In the genomic region with DNA sequence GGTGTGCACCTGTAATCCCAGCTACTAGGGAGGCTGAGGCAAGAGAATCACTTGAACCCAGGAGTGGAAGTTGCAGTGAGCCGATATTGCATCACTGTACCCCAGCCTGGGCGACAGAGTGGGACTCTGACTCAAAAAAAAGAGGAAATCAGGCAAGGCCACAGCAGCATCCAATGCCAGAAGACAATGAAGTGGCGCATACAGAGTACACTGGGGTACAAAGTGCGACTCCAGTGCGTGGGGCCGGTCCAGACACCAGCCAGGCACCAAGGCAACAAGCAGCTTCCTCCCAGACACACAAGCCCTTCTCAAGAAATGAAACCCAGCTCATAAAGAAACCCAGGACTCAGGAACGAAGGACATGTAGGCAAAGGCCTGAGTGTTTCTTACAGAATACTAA, we compare ENCODE assay signal across 22 cellular contexts. TPM values are rescaled to one million over a fixed set of nuclear protein-coding genes. Genes with fewer than 3 reads are reported as not detected.
DNase-seq lines count a peak whose midpoint lies in the region; ATAC-seq and TF ChIP-seq lines count a peak whose summit lies in the region.
"Had no signal": no experiment of that assay in that cellular context is flagged by ENCODE, and none has a peak within 500 bp of the region (broad histone marks: within the 10 kb centered on the region; RNA-seq: fewer than 3 reads in every experiment).

No MANE protein-coding gene starts in this region.

- H3K27me3 Mint-ChIP-seq in chondrocyte (ENCODE audit: low read depth) = no peaks in the 10 kb centered on the region
- H3K27me3 Mint-ChIP-seq: activated T-helper 17 cell treated with anti-CD3 and anti-CD28 coated beads, Interleukin-2, amount 50 U/mL, for 72 hours; CD4-positive, alpha-beta memory T cell had no signal

- H3K27ac ChIP-seq in right atrium auricular region = no peak overlapping the region
- H3K27ac ChIP-seq in aorta (ENCODE audit: low read depth in 1 of 2, low read length in 2 of 2) = no peak overlapping the region
- H3K27ac ChIP-seq: A549, adrenal gland, esophagus muscularis mucosa, prostate gland, tibial artery had no signal

- intact Hi-C loops in Right ventricle myocardium superior (cut with DNase I) = no loop called here
- intact Hi-C loops in aorta (cut with DNase I) = no loop called here

- H3K36me3 ChIP-seq in right atrium auricular region = peaks cover 12% of the 10 kb centered on the region
- H3K36me3 ChIP-seq in aorta (ENCODE audit: control insufficient read depth in 1 of 2, insufficient read depth in 2 of 2, low read length in 1 of 2) = peaks cover 0 to 2% of the 10 kb centered on the region in 2 donors
- H3K36me3 ChIP-seq: adrenal gland, prostate gland had no signal

- peaks cover 13% of the 10 kb centered on the region for H3K36me3 Mint-ChIP-seq in chondrocyte (ENCODE audit: low read depth)
- H3K36me3 Mint-ChIP-seq: CD4-positive, alpha-beta memory T cell; natural killer cell had no signal

- DNase-seq in Right ventricle myocardium superior = no peak
- no peak for DNase-seq in right atrium auricular region (ENCODE audit: low spot score)
- DNase-seq in chondrocyte (ENCODE audit: low spot score) = peak; percentile 15
- peak; percentile 64 for DNase-seq in medulla oblongata (ENCODE audit: extremely low spot score)
- DNase-seq in aorta = peak; percentile 58 to 65
- DNase-seq in stimulated activated CD4-positive, alpha-beta T cell treated with anti-CD3 and anti-CD28 coated beads, Interleukin-4, amount 100 ng/mL, for 1 hour = no peak
- no peak for DNase-seq in cerebellar cortex (ENCODE audit: low spot score)
- DNase-seq in foreskin fibroblast = no peak
- DNase-seq: activated CD4-positive, CD25-positive, alpha-beta regulatory T cell treated with anti-CD3 and anti-CD28 coated beads, Interleukin-2, amount 50 U/mL, for 72 hours; CD4-positive, alpha-beta memory T cell; DMS53; natural killer cell; NCI-H1694; NCI-H446 treated with DMSO at 0.1 percent for 48 hours; SHP77 treated with DMSO at 0.1 percent for 48 hours; stimulated activated CD4-positive, alpha-beta T cell treated with anti-CD3 and anti-CD28 coated beads, Interleukin-12 subunit alpha, Interleukin-12 subunit beta, amount 100 ng/mL, for 4 hours had no signal

- H3K27me3 ChIP-seq in right atrium auricular region (no peaks in the 10 kb centered on the region), aorta (ENCODE audit: control insufficient read depth in 1 of 2, insufficient read depth in 2 of 2, low read length in 1 of 2) (no peaks in the 10 kb centered on the region)
- H3K27me3 ChIP-seq: adrenal gland, esophagus muscularis mucosa, tibial artery had no signal

- H3K4me1 ChIP-seq in right atrium auricular region (no peaks in the 10 kb centered on the region), aorta (ENCODE audit: control insufficient read depth in 1 of 2, insufficient read depth in 2 of 2, low read length in 2 of 2) (no peaks in the 10 kb centered on the region)
- H3K4me1 ChIP-seq: A549, adrenal gland, prostate gland, tibial artery had no signal

- no peak for TF ChIP-seq CTCF in right atrium auricular region (IDR thresholded peaks at IDR 0.05)
- no peak for TF ChIP-seq CTCF in chondrocyte (IDR thresholded peaks at IDR 0.05)
- no peak for TF ChIP-seq CTCF in foreskin fibroblast (IDR thresholded peaks at IDR 0.05; ENCODE audit: low read depth, low read length)

- no peak overlapping the region for H3K4me3 ChIP-seq in right atrium auricular region
- no peak overlapping the region for H3K4me3 ChIP-seq in aorta (ENCODE audit: low read length in 2 of 2)
- no peak overlapping the region for H3K4me3 ChIP-seq in foreskin fibroblast (ENCODE audit: low read depth in 1 of 2, low read length in 2 of 2)
- H3K4me3 ChIP-seq: A549, adrenal gland, esophagus muscularis mucosa, prostate gland, tibial artery had no signal

- H3K9me3 ChIP-seq in right atrium auricular region (no peaks in the 10 kb centered on the region), aorta (ENCODE audit: control insufficient read depth, low read length) (no peaks in the 10 kb centered on the region)
- H3K9me3 ChIP-seq: A549, adrenal gland, esophagus muscularis mucosa, prostate gland, tibial artery had no signal

- no peak overlapping the region for H3K4me3 Mint-ChIP-seq in chondrocyte (ENCODE audit: unreplicated experiment)
- H3K4me3 Mint-ChIP-seq: activated T-helper 17 cell treated with anti-CD3 and anti-CD28 coated beads, Interleukin-2, amount 50 U/mL, for 72 hours; CD4-positive, alpha-beta memory T cell; natural killer cell had no signal

- 91 to 95% methylated on average over 7 of the region's 7 CpGs for WGBS in aorta, 2 donors

- H3K27ac Mint-ChIP-seq in chondrocyte (ENCODE audit: unreplicated experiment) = no peak overlapping the region
- H3K27ac Mint-ChIP-seq: activated T-helper 17 cell treated with anti-CD3 and anti-CD28 coated beads, Interleukin-2, amount 50 U/mL, for 72 hours; CD4-positive, alpha-beta memory T cell; natural killer cell had no signal

- H3K9me3 Mint-ChIP-seq in chondrocyte (ENCODE audit: low read depth) = no peaks in the 10 kb centered on the region
- H3K9me3 Mint-ChIP-seq: activated T-helper 17 cell treated with anti-CD3 and anti-CD28 coated beads, Interleukin-2, amount 50 U/mL, for 72 hours; CD4-positive, alpha-beta memory T cell; natural killer cell had no signal

- ATAC-seq in Right ventricle myocardium superior (ENCODE audit: poor library complexity) (peak; percentile 27), aorta (ENCODE audit: low FRiP score) (no peak)
- ATAC-seq: A549; activated T-helper 17 cell treated with anti-CD3 and anti-CD28 coated beads, Interleukin-2, amount 50 U/mL, for 72 hours; natural killer cell had no signal

- H3K4me1 Mint-ChIP-seq in chondrocyte (ENCODE audit: low read depth) = no peaks in the 10 kb centered on the region
- H3K4me1 Mint-ChIP-seq: activated T-helper 17 cell treated with anti-CD3 and anti-CD28 coated beads, Interleukin-2, amount 50 U/mL, for 72 hours; CD4-positive, alpha-beta memory T cell; natural killer cell had no signal

RNA-seq across cellular contexts. Expression of a gene that starts 28.2 kb away (rescaled TPM):
- 60.3 TPM for total RNA-seq in Right ventricle myocardium superior
- 10 to 100 TPM; 45.5 to 57.3 TPM for total RNA-seq in right atrium auricular region
- total RNA-seq in chondrocyte = 29.9 to 45.6 TPM (median 40.3 TPM) in 3 replicates
- 10 to 100 TPM; 52.0 to 57.4 TPM for total RNA-seq in aorta
- polyA plus RNA-seq in aorta = 10 to 100 TPM; 17.9 to 28.2 TPM

Comparison
In these comparisons a context has a peak if more than half of its experiments do, and no peak if none do; other contexts are left out.
1. DNase-seq: peak in chondrocyte (single experiment), medulla oblongata (single experiment) and aorta (2 of 2); none in Right ventricle myocardium superior (single experiment), right atrium auricular region (single experiment), stimulated activated CD4-positive, alpha-beta T cell treated with anti-CD3 and anti-CD28 coated beads, Interleukin-4, amount 100 ng/mL, for 1 hour (single experiment), cerebellar cortex (single experiment) and foreskin fibroblast (0 of 2).